8 cellular contexts compared by ENCODE assay signal in the genomic region with DNA sequence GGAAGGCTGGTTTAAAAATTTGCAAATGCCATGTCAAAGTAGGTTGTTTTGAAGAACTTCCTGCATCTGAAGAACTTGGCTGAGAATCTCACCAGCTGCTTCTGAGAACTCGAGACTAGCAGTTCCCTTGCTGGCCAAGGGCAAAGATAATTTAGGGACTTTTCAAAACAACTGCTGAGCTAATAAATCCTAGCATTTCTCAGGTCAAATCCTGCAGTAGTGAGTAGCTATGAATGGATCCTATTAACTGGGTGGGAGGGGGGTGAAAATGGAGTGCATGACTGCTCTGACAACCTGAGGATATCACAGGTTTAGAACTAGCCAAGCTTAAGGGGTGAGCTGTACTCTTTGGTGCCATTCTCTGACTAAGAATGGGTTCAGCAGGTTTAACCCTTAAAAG.
DNase-seq lines count a peak whose midpoint lies in the region; ATAC-seq and TF ChIP-seq lines count a peak whose summit lies in the region.

No MANE protein-coding gene starts in this region.

- H3K27me3 ChIP-seq in right atrium auricular region (no peaks in the 10 kb centered on the region), hepatocyte (no peaks in the 10 kb centered on the region), aorta (ENCODE audit: control insufficient read depth in 1 of 2, insufficient read depth in 2 of 2, low read length in 1 of 2) (no peaks in the 10 kb centered on the region), vagina (no peaks in the 10 kb centered on the region)

- peak overlapping the region; percentile 10 for H2AFZ ChIP-seq in hepatocyte

- no peak for TF ChIP-seq POLR2A in vagina (IDR thresholded peaks at IDR 0.05)

- H3K9me3 ChIP-seq in right atrium auricular region (no peaks in the 10 kb centered on the region), hepatocyte (ENCODE audit: low read depth) (no peaks in the 10 kb centered on the region), aorta (ENCODE audit: control insufficient read depth, low read length) (no peaks in the 10 kb centered on the region), vagina (no peaks in the 10 kb centered on the region)

- no peaks in the 10 kb centered on the region for H3K9me2 ChIP-seq in hepatocyte (replicated peaks; ENCODE audit: insufficient read depth)

- no peak overlapping the region for H3K4me3 ChIP-seq in right atrium auricular region
- no peak overlapping the region for H3K4me3 ChIP-seq in hepatocyte
- no peak overlapping the region for H3K4me3 ChIP-seq in aorta (ENCODE audit: low read length in 2 of 2)
- H3K4me3 ChIP-seq in vagina, result no peak overlapping the region

- ATAC-seq in Right ventricle myocardium inferior (peak; percentile 87), aorta (ENCODE audit: low FRiP score) (peak; percentile 38)

- H3K4me2 ChIP-seq in hepatocyte, result peak overlapping the region; percentile 43

- no peaks in the 10 kb centered on the region for H4K20me1 ChIP-seq in hepatocyte (ENCODE audit: insufficient read depth, poor library complexity, severe bottlenecking)

- intact Hi-C loops in Right ventricle myocardium inferior (cut with DNase I), result no loop called here
- intact Hi-C loops in aorta (cut with DNase I), result no loop called here
- intact Hi-C loops in vagina (cut with DNase I), result no loop called here

- WGBS in hepatocyte (ENCODE audit: low lambda C conversion rate, missing lambda C conversion rate), result 17% methylated on average over 1 of the region's 1 CpG
- WGBS in aorta, 2 donors, result 0 to 1% methylated on average over 1 of the region's 1 CpG

- no peaks in the 10 kb centered on the region for H3K36me3 ChIP-seq in right atrium auricular region
- H3K36me3 ChIP-seq in hepatocyte (replicated peaks; ENCODE audit: insufficient read depth, low read depth), result no peaks in the 10 kb centered on the region
- no peaks in the 10 kb centered on the region for H3K36me3 ChIP-seq in aorta (ENCODE audit: control insufficient read depth in 1 of 2, insufficient read depth in 2 of 2, low read length in 1 of 2)
- no peaks in the 10 kb centered on the region for H3K36me3 ChIP-seq in vagina

- TF ChIP-seq CTCF in right atrium auricular region (IDR thresholded peaks at IDR 0.05), result no peak
- no peak for TF ChIP-seq CTCF in hepatocyte (IDR thresholded peaks at IDR 0.05; ENCODE audit: poor library complexity)
- TF ChIP-seq CTCF in vagina (IDR thresholded peaks at IDR 0.05), result no peak

- H3K27ac ChIP-seq in right atrium auricular region (no peak overlapping the region), hepatocyte (no peak overlapping the region), aorta (ENCODE audit: low read depth in 1 of 2, low read length in 2 of 2) (no peak overlapping the region), vagina (no peak overlapping the region)

- H3K4me1 ChIP-seq in right atrium auricular region (no peaks in the 10 kb centered on the region), hepatocyte (ENCODE audit: insufficient read depth) (peaks cover 10% of the 10 kb centered on the region), aorta (ENCODE audit: control insufficient read depth in 1 of 2, insufficient read depth in 2 of 2, low read length in 2 of 2) (peaks cover 2 to 5% of the 10 kb centered on the region in 2 donors), vagina (peaks cover 7% of the 10 kb centered on the region)

- DNase-seq in Right ventricle myocardium inferior (ENCODE audit: missing footprints) (no peak), right atrium auricular region (ENCODE audit: low spot score) (no peak), RKO (ENCODE audit: low spot score) (peak; percentile 1), hepatocyte (ENCODE audit: low spot score) (no peak), aorta (no peak), vagina (ENCODE audit: extremely low spot score in 2 of 2) (no peak), cerebellar nuclear complex (lab: John Stamatoyannopoulos, UW) (no peak)
- no peak for DNase-seq in central memory CD4-positive, alpha-beta T cell

- no peaks in the 10 kb centered on the region for H3K79me2 ChIP-seq in hepatocyte
